ENCODE assay signal across 1 cellular context in genomic region chr2:106030287-106031268, GRCh38.
TF ChIP-seq lines count a peak whose summit lies in the region.

No MANE protein-coding gene starts in this region.

TF ChIP-seq in HepG2, 621 proteins besides CTCF, POLR2A, EP300 and RAD21 (continued from another document and continues in another):
- TF ChIP-seq ZNF687 (CRISPR knock-in tag; IDR thresholded peaks at IDR 0.05) (peak; percentile 58), MYC (CRISPR knock-in tag; IDR thresholded peaks at IDR 0.05; ENCODE audit: borderline replicate concordance) (no peak), SRSF9 (IDR thresholded peaks at IDR 0.05; ENCODE audit: borderline replicate concordance, insufficient read depth, low read depth, low read length, poor library complexity, severe bottlenecking) (no peak), MTF2 (CRISPR knock-in tag; IDR thresholded peaks at IDR 0.05; ENCODE audit: borderline replicate concordance) (0 out of 2 replicates have a peak, but pooled peaks have one; percentile 29), TCF7 (IDR thresholded peaks at IDR 0.05; ENCODE audit: low read depth) (peak; percentile 47; the same call in 1 of the 2 replicates), ISL2 (CRISPR knock-in tag; IDR thresholded peaks at IDR 0.05) (peak; percentile 80), RFX3 (CRISPR knock-in tag; IDR thresholded peaks at IDR 0.05) (0 out of 2 replicates have a peak, but pooled peaks have one; percentile 26), ZNF160 (CRISPR knock-in tag; IDR thresholded peaks at IDR 0.05) (0 out of 2 replicates have a peak, but pooled peaks have one; percentile 44), ZNF598 (CRISPR knock-in tag; IDR thresholded peaks at IDR 0.05; ENCODE audit: borderline replicate concordance) (peak; percentile 49; the same call in 1 of the 2 replicates), SPEN (CRISPR knock-in tag; IDR thresholded peaks at IDR 0.05; ENCODE audit: low read depth) (peak; percentile 69; the same call in 1 of the 2 replicates), SALL1 (CRISPR knock-in tag; IDR thresholded peaks at IDR 0.05) (peak; percentile 98), ZNF740 (CRISPR knock-in tag; IDR thresholded peaks at IDR 0.05) (no peak), TMF1 (CRISPR knock-in tag; IDR thresholded peaks at IDR 0.05; ENCODE audit: low read depth) (peak; percentile 23; the same call in 1 of the 2 replicates), ZNF264 (CRISPR knock-in tag; IDR thresholded peaks at IDR 0.05) (peak; percentile 85), ATF7 (IDR thresholded peaks at IDR 0.05) (no peak), ATF7 (CRISPR knock-in tag; IDR thresholded peaks at IDR 0.05) (no peak; the same call in none of the 2 replicates), MED13 (CRISPR knock-in tag; IDR thresholded peaks at IDR 0.05) (0 out of 2 replicates have a peak, but pooled peaks have one; percentile 7), RCOR2 (CRISPR knock-in tag; IDR thresholded peaks at IDR 0.05) (peak; percentile 94), CREB3 (CRISPR knock-in tag; IDR thresholded peaks at IDR 0.05) (no peak), ZNF552 (CRISPR knock-in tag; IDR thresholded peaks at IDR 0.05; ENCODE audit: borderline replicate concordance) (peak; percentile 69; the same call in 1 of the 2 replicates), NR2F2 (IDR thresholded peaks at IDR 0.05; ENCODE audit: borderline replicate concordance, low read depth) (no peak; the same call in 1 of the 2 replicates), ETV5 (CRISPR knock-in tag; IDR thresholded peaks at IDR 0.05; ENCODE audit: borderline replicate concordance) (peak; percentile 37; the same call in 1 of the 2 replicates), KLF15 (CRISPR knock-in tag; IDR thresholded peaks at IDR 0.05; ENCODE audit: borderline replicate concordance) (no peak), EHMT2 (IDR thresholded peaks at IDR 0.05; ENCODE audit: borderline replicate concordance, low read depth, low read length) (peak; percentile 89; the same call in 1 of the 2 replicates), TEAD3 (CRISPR knock-in tag; optimal IDR thresholded peaks at IDR 0.05; ENCODE audit: borderline replicate concordance) (peak; percentile 91), NFYC (CRISPR knock-in tag; IDR thresholded peaks at IDR 0.05) (0 out of 2 replicates have a peak, but pooled peaks have one; percentile 31), RARA (CRISPR knock-in tag; IDR thresholded peaks at IDR 0.05) (peak; percentile 81), IKZF5 (CRISPR knock-in tag; IDR thresholded peaks at IDR 0.05) (peak; percentile 76; the same call in 1 of the 2 replicates), SMAD3 (CRISPR knock-in tag; IDR thresholded peaks at IDR 0.05) (peak; percentile 93; the same call in 1 of the 2 replicates), KDM4B (CRISPR knock-in tag; IDR thresholded peaks at IDR 0.05) (peak; percentile 77; the same call in 1 of the 2 replicates), ZNF816 (CRISPR knock-in tag; IDR thresholded peaks at IDR 0.05; ENCODE audit: borderline replicate concordance) (peak; percentile 96), PAX8 (CRISPR knock-in tag; IDR thresholded peaks at IDR 0.05; ENCODE audit: borderline replicate concordance) (no peak), FOXP1 (IDR thresholded peaks at IDR 0.05) (no peak), FOXP1 (CRISPR knock-in tag; IDR thresholded peaks at IDR 0.05) (peak; percentile 95), MAF1 (CRISPR knock-in tag; IDR thresholded peaks at IDR 0.05; ENCODE audit: borderline replicate concordance) (no peak), UBTF (CRISPR knock-in tag; IDR thresholded peaks at IDR 0.05) (peak; percentile 46), MXI1 (IDR thresholded peaks at IDR 0.05; ENCODE audit: borderline replicate concordance, low read depth, low read length) (peak; percentile 40; the same call in 1 of the 3 replicates), HNF4G (IDR thresholded peaks at IDR 0.05; ENCODE audit: borderline replicate concordance, low read depth, low read length) (peak; percentile 99), HNF4G (CRISPR knock-in tag; IDR thresholded peaks at IDR 0.05; ENCODE audit: borderline replicate concordance, low read depth) (peak; percentile 98), IRF2 (CRISPR knock-in tag; IDR thresholded peaks at IDR 0.05) (peak; percentile 78), ZSCAN5A (CRISPR knock-in tag; IDR thresholded peaks at IDR 0.05; ENCODE audit: borderline replicate concordance) (peak; percentile 72; the same call in 1 of the 2 replicates)
- TF ChIP-seq, protein P1, sequence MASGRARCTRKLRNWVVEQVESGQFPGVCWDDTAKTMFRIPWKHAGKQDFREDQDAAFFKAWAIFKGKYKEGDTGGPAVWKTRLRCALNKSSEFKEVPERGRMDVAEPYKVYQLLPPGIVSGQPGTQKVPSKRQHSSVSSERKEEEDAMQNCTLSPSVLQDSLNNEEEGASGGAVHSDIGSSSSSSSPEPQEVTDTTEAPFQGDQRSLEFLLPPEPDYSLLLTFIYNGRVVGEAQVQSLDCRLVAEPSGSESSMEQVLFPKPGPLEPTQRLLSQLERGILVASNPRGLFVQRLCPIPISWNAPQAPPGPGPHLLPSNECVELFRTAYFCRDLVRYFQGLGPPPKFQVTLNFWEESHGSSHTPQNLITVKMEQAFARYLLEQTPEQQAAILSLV (CRISPR knock-in tag; IDR thresholded peaks at IDR 0.05; ENCODE audit: borderline replicate concordance), result peak; percentile 43; the same call in 1 of the 2 replicates
- TF ChIP-seq, protein P2, sequence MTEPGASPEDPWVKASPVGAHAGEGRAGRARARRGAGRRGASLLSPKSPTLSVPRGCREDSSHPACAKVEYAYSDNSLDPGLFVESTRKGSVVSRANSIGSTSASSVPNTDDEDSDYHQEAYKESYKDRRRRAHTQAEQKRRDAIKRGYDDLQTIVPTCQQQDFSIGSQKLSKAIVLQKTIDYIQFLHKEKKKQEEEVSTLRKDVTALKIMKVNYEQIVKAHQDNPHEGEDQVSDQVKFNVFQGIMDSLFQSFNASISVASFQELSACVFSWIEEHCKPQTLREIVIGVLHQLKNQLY (CRISPR knock-in tag; IDR thresholded peaks at IDR 0.05), result peak; percentile 87
- TF ChIP-seq, protein P3, sequence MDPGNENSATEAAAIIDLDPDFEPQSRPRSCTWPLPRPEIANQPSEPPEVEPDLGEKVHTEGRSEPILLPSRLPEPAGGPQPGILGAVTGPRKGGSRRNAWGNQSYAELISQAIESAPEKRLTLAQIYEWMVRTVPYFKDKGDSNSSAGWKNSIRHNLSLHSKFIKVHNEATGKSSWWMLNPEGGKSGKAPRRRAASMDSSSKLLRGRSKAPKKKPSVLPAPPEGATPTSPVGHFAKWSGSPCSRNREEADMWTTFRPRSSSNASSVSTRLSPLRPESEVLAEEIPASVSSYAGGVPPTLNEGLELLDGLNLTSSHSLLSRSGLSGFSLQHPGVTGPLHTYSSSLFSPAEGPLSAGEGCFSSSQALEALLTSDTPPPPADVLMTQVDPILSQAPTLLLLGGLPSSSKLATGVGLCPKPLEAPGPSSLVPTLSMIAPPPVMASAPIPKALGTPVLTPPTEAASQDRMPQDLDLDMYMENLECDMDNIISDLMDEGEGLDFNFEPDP (CRISPR knock-in tag; conservative IDR thresholded peaks at IDR 0.05), result no peak
- TF ChIP-seq, protein P4, sequence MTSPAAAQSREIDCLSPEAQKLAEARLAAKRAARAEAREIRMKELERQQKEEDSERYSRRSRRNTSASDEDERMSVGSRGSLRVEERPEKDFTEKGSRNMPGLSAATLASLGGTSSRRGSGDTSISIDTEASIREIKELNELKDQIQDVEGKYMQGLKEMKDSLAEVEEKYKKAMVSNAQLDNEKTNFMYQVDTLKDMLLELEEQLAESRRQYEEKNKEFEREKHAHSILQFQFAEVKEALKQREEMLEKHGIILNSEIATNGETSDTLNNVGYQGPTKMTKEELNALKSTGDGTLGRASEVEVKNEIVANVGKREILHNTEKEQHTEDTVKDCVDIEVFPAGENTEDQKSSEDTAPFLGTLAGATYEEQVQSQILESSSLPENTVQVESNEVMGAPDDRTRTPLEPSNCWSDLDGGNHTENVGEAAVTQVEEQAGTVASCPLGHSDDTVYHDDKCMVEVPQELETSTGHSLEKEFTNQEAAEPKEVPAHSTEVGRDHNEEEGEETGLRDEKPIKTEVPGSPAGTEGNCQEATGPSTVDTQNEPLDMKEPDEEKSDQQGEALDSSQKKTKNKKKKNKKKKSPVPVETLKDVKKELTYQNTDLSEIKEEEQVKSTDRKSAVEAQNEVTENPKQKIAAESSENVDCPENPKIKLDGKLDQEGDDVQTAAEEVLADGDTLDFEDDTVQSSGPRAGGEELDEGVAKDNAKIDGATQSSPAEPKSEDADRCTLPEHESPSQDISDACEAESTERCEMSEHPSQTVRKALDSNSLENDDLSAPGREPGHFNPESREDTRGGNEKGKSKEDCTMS (CRISPR knock-in tag; conservative IDR thresholded peaks at IDR 0.05), result no peak
- TF ChIP-seq, protein P5, sequence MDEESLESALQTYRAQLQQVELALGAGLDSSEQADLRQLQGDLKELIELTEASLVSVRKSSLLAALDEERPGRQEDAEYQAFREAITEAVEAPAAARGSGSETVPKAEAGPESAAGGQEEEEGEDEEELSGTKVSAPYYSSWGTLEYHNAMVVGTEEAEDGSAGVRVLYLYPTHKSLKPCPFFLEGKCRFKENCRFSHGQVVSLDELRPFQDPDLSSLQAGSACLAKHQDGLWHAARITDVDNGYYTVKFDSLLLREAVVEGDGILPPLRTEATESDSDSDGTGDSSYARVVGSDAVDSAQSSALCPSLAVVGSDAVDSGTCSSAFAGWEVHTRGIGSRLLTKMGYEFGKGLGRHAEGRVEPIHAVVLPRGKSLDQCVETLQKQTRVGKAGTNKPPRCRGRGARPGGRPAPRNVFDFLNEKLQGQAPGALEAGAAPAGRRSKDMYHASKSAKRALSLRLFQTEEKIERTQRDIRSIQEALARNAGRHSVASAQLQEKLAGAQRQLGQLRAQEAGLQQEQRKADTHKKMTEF (CRISPR knock-in tag; IDR thresholded peaks at IDR 0.05), result peak; percentile 92
